In the genomic region with DNA sequence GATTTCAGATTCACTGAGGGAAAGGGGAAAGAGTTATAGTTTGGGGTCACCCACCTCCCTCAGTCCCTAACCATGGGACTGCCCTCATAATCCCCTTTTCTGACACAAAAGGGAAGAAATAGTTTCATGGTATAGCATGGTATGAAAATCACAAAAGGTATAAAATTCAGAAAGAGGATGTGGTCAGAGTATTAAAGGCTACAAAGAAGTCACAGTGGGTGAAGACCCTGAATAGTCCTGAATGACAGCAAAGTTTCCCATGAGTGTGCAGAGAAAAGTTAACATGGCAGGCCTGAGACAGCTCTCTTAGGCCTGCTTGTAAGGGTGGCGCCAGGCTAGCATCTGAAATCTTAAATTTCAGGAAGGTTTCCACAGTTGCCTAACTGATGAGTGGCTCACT, we compare ENCODE assay signal across 18 cellular contexts.
DNase-seq lines count a peak whose midpoint lies in the region; ATAC-seq and TF ChIP-seq lines count a peak whose summit lies in the region.
"Had no signal": no experiment of that assay in that cellular context is flagged by ENCODE, and none has a peak within 500 bp of the region (broad histone marks: within the 10 kb centered on the region; RNA-seq: fewer than 3 reads in every experiment).

No MANE protein-coding gene starts in this region.

- TF ChIP-seq CTCF in DND-41 (IDR thresholded peaks at IDR 0.05; ENCODE audit: borderline replicate concordance, extremely low read depth, low read length, poor library complexity, severe bottlenecking) (no peak), OCI-LY3 (IDR thresholded peaks at IDR 0.05; ENCODE audit: low read depth, low read length) (no peak)

- H3K4me3 ChIP-seq in DND-41 (ENCODE audit: low read depth in 1 of 2, low read length in 2 of 2) (no peak overlapping the region), OCI-LY3 (ENCODE audit: low read length) (no peak overlapping the region)
- H3K4me3 ChIP-seq: A549 had no signal

- no peak for DNase-seq in DND-41
- DNase-seq in memory B cell (ENCODE audit: low spot score in 2 of 2), result no peak
- no peak for DNase-seq in sciatic nerve (ENCODE audit: low spot score)
- DNase-seq in GOT3 (lab: John Stamatoyannopoulos, UW), result no peak
- no peak for DNase-seq in UCSD-AML1 (lab: John Stamatoyannopoulos, UW; ENCODE audit: unreplicated experiment)
- DNase-seq in hippocampal formation (lab: John Stamatoyannopoulos, UW), result no peak
- DNase-seq: EL, H7, NCI-H1436 treated with DMSO at 0.1 percent for 48 hours, NCI-H2081, NCI-H748 treated with DMSO at 0.1 percent for 48 hours, T-helper 1 cell had no signal

- H3K9ac ChIP-seq in DND-41 (ENCODE audit: low read depth, low read length), result no peak overlapping the region
- H3K9ac ChIP-seq in OCI-LY3 (ENCODE audit: low read length), result no peak overlapping the region

- H3K9me3 Mint-ChIP-seq in memory B cell, result no peaks in the 10 kb centered on the region

- H3K27me3 ChIP-seq in DND-41 (ENCODE audit: insufficient read depth, low read length, poor library complexity) (no peaks in the 10 kb centered on the region), OCI-LY3 (ENCODE audit: low read depth, low read length) (no peaks in the 10 kb centered on the region)

- H3K4me1 ChIP-seq in DND-41 (ENCODE audit: insufficient read depth, low read length) (peaks cover 32% of the 10 kb centered on the region), OCI-LY3 (ENCODE audit: low read length) (peaks cover 19% of the 10 kb centered on the region)

- H3K79me2 ChIP-seq in DND-41 (ENCODE audit: insufficient read depth, low read length) (no peaks in the 10 kb centered on the region), OCI-LY3 (ENCODE audit: low read length) (no peaks in the 10 kb centered on the region)

- H3K36me3 Mint-ChIP-seq in memory B cell, result no peaks in the 10 kb centered on the region
- H3K36me3 Mint-ChIP-seq: CD14-positive monocyte had no signal

- intact Hi-C loops in sciatic nerve (cut with DNase I), result no loop called here

- no peaks in the 10 kb centered on the region for H3K36me3 ChIP-seq in DND-41 (ENCODE audit: insufficient read depth, low read length)
- H3K36me3 ChIP-seq in OCI-LY3 (replicated peaks; ENCODE audit: low read depth, low read length), result no peaks in the 10 kb centered on the region

- ATAC-seq in DND-41 (ENCODE audit: insufficient read depth, low read depth), result peak; percentile 60
- peak; percentile 67 for ATAC-seq in GM18868 (IDR thresholded peaks at IDR 0.05; ENCODE audit: unreplicated experiment)
- peak; percentile 59 for ATAC-seq in memory B cell (ENCODE audit: low read depth)
- no peak for ATAC-seq in sciatic nerve
- ATAC-seq: A549, Panc1 had no signal

- H3K4me1 Mint-ChIP-seq in memory B cell, result peaks cover 24% of the 10 kb centered on the region
- H3K4me1 Mint-ChIP-seq: CD14-positive monocyte had no signal

- no peaks in the 10 kb centered on the region for H3K27me3 Mint-ChIP-seq in memory B cell

- H3K4me2 ChIP-seq in DND-41 (ENCODE audit: insufficient read depth, low read length) (no peak overlapping the region), OCI-LY3 (ENCODE audit: low read length) (peak overlapping the region; percentile 27; the same call in 1 of the 2 replicates)
- H3K4me2 ChIP-seq: A549 had no signal

- H3K9me3 ChIP-seq in DND-41 (ENCODE audit: insufficient read depth, low read length, severe bottlenecking), result no peaks in the 10 kb centered on the region
- H3K9me3 ChIP-seq in OCI-LY3 (ENCODE audit: insufficient read depth, low read length), result no peaks in the 10 kb centered on the region
- H3K9me3 ChIP-seq: A549 had no signal

- H4K20me1 ChIP-seq in DND-41 (ENCODE audit: insufficient read depth, low read length), result no peaks in the 10 kb centered on the region
- no peaks in the 10 kb centered on the region for H4K20me1 ChIP-seq in OCI-LY3 (ENCODE audit: insufficient read depth, low read length)

- H3K4me3 Mint-ChIP-seq in memory B cell, result no peak overlapping the region
- H3K4me3 Mint-ChIP-seq: CD14-positive monocyte had no signal

- H3K27ac Mint-ChIP-seq in memory B cell, result no peak overlapping the region
- H3K27ac Mint-ChIP-seq: CD14-positive monocyte had no signal

- H3K27ac ChIP-seq in DND-41 (ENCODE audit: low read length) (no peak overlapping the region; the same call in 1 of the 2 replicates), OCI-LY3 (ENCODE audit: low read length) (no peak overlapping the region)
- H3K27ac ChIP-seq: A549, HL-60 had no signal

- H2AFZ ChIP-seq in DND-41 (ENCODE audit: low read depth, low read length) (no peak overlapping the region), OCI-LY3 (ENCODE audit: low read depth, low read length) (no peak overlapping the region)
